In genomic region chr7:67602246-67602645, GRCh38 we compare ENCODE assay signal across 2 cellular contexts.
TF ChIP-seq lines count a peak whose summit lies in the region.

No MANE protein-coding gene starts in this region.

TF ChIP-seq in HepG2, 621 proteins besides CTCF, POLR2A, EP300 and RAD21:
- TF ChIP-seq MAFK (conservative IDR thresholded peaks at IDR 0.05 in 1 of 2, IDR thresholded peaks at IDR 0.05 in 1 of 2; ENCODE audit: low read length in 2 of 2) = peak; percentile 98 to 100
- TF ChIP-seq HMG20B (CRISPR knock-in tag; conservative IDR thresholded peaks at IDR 0.05) = no peak
- TF ChIP-seq ZFP41 (CRISPR knock-in tag; IDR thresholded peaks at IDR 0.05; ENCODE audit: borderline replicate concordance) = no peak
- peak; percentile 99 for TF ChIP-seq MAFF (IDR thresholded peaks at IDR 0.05; ENCODE audit: low read depth, low read length)
- peak; percentile 74 for TF ChIP-seq NFE2L2 (IDR thresholded peaks at IDR 0.05; ENCODE audit: low read length)
- no peak for TF ChIP-seq TFDP1 (CRISPR knock-in tag; IDR thresholded peaks at IDR 0.05; ENCODE audit: borderline replicate concordance)
TF ChIP-seq in HepG2: peak in this region for 3.

TF ChIP-seq in H1, 55 proteins besides CTCF, POLR2A, EP300 and RAD21:
- no peak for TF ChIP-seq PHF8 (conservative IDR thresholded peaks at IDR 0.05; ENCODE audit: low read depth, low read length)
- TF ChIP-seq MAFK (IDR thresholded peaks at IDR 0.05; ENCODE audit: low read depth, low read length) = peak; percentile 99
- TF ChIP-seq BACH1 (IDR thresholded peaks at IDR 0.05; ENCODE audit: low read length) = peak; percentile 89
